ENCODE assay signal across 35 cellular contexts in genomic region chr10:26689394-26689793, GRCh38.
"Had no signal": no experiment of that assay in that cellular context is flagged by ENCODE, and none has a peak within 500 bp of the region (broad histone marks: within the 10 kb centered on the region; RNA-seq: fewer than 3 reads in every experiment).

No MANE protein-coding gene starts in this region.

- H3K27ac Mint-ChIP-seq: activated B cell treated with CpG ODN at 0.5 μM for 24 hours; activated CD4-positive, alpha-beta memory T cell treated with anti-CD3 and anti-CD28 coated beads for 36 hours; activated naive CD4-positive, alpha-beta T cell treated with anti-CD3 and anti-CD28 coated beads for 36 hours; activated naive CD4-positive, alpha-beta T cell treated with anti-CD3 and anti-CD28 coated beads, Interleukin-2, amount 50 U/mL, for 72 hours; activated T-helper 1 cell treated with anti-CD3 and anti-CD28 coated beads, Interleukin-12 subunit alpha, Interleukin-12 subunit beta, Interleukin-2, Interleukin-4 antibody, amounts not matched to agents 30 ng/mL and 10 ng/mL and 1 ng/mL, durations not matched to agents 14 hours and 24 hours and 36 hours had no signal

- DNase-seq: activated B cell treated with CpG ODN at 0.5 μM for 24 hours; activated CD4-positive, alpha-beta memory T cell treated with anti-CD3 and anti-CD28 coated beads for 36 hours; activated CD4-positive, alpha-beta T cell treated with anti-CD3 and anti-CD28 coated beads for 4 hours; activated CD4-positive, CD25-positive, alpha-beta regulatory T cell treated with anti-CD3 and anti-CD28 coated beads, Interleukin-2, amount 50 U/mL, for 72 hours; activated CD8-positive, alpha-beta memory T cell treated with anti-CD3 and anti-CD28 coated beads, Interleukin-2, amount 50 U/mL, for 4 hours; activated gamma-delta T cell treated with Interleukin-2 at 50 U/mL for 16 hours; activated naive CD4-positive, alpha-beta T cell treated with anti-CD3 and anti-CD28 coated beads for 36 hours; activated T-cell treated with anti-CD3 and anti-CD28 coated beads for 4 hours; activated T-cell treated with anti-CD3 and anti-CD28 coated beads, Interleukin-2, amount 50 U/mL, for 4 hours; adrenal gland; body of pancreas; colonic mucosa; MG63; NCI-H1048; NCI-H1105 treated with DMSO at 0.1 percent for 48 hours; NCI-H1436 treated with DMSO at 0.1 percent for 48 hours; NCI-H1694 treated with DMSO at 0.1 percent for 48 hours; NCI-H2029; NCI-H345; NCI-H510A; NCI-H526; NCI-H748 treated with DMSO at 0.1 percent for 48 hours; NK-92 treated with Interleukin-12 subunit alpha and Interleukin-12 subunit beta, amount 100 ng/mL, for 24 hours; PC-9; SIG-M5; T-cell; T-helper 2 cell; T-helper 9 cell had no signal

- H3K4me1 ChIP-seq: adrenal gland, body of pancreas, breast epithelium, colonic mucosa had no signal

- H3K27me3 ChIP-seq: adrenal gland, body of pancreas, breast epithelium, colonic mucosa had no signal

- H3K27ac ChIP-seq: adrenal gland, body of pancreas, breast epithelium, colonic mucosa, PC-9, RWPE1, VCaP had no signal

- H3K4me3 ChIP-seq: adrenal gland, body of pancreas, breast epithelium, colonic mucosa, MG63, PC-9 had no signal

- H3K9me3 Mint-ChIP-seq: activated B cell treated with CpG ODN at 0.5 μM for 24 hours; activated CD4-positive, alpha-beta memory T cell treated with anti-CD3 and anti-CD28 coated beads for 36 hours; activated naive CD4-positive, alpha-beta T cell treated with anti-CD3 and anti-CD28 coated beads, Interleukin-2, amount 50 U/mL, for 72 hours; activated T-cell treated with anti-CD3 and anti-CD28 coated beads, Interleukin-2, amount 50 U/mL, for 4 hours; activated T-helper 1 cell treated with anti-CD3 and anti-CD28 coated beads, Interleukin-12 subunit alpha, Interleukin-12 subunit beta, Interleukin-2, Interleukin-4 antibody, amounts not matched to agents 30 ng/mL and 10 ng/mL and 1 ng/mL, durations not matched to agents 14 hours and 24 hours and 36 hours had no signal

- ATAC-seq: activated naive CD4-positive, alpha-beta T cell treated with anti-CD3 and anti-CD28 coated beads, Interleukin-2, amount 50 U/mL, for 72 hours; activated T-cell treated with anti-CD3 and anti-CD28 coated beads, Interleukin-2, amount 50 U/mL, for 4 hours; body of pancreas; Right ventricle myocardium inferior; SK-N-SH treated with all-trans-retinoic acid at 6 μM for 48 hours had no signal

- H3K36me3 Mint-ChIP-seq: activated CD4-positive, alpha-beta memory T cell treated with anti-CD3 and anti-CD28 coated beads for 36 hours; activated naive CD4-positive, alpha-beta T cell treated with anti-CD3 and anti-CD28 coated beads, Interleukin-2, amount 50 U/mL, for 72 hours; T-cell had no signal

- H3K9me3 ChIP-seq: adrenal gland, body of pancreas, breast epithelium, colonic mucosa, MG63 had no signal

- H3K4me3 Mint-ChIP-seq: activated B cell treated with CpG ODN at 0.5 μM for 24 hours; activated CD4-positive, alpha-beta memory T cell treated with anti-CD3 and anti-CD28 coated beads for 36 hours; activated naive CD4-positive, alpha-beta T cell treated with anti-CD3 and anti-CD28 coated beads for 36 hours; activated T-cell treated with anti-CD3 and anti-CD28 coated beads, Interleukin-2, amount 50 U/mL, for 4 hours; activated T-helper 1 cell treated with anti-CD3 and anti-CD28 coated beads, Interleukin-12 subunit alpha, Interleukin-12 subunit beta, Interleukin-2, Interleukin-4 antibody, amounts not matched to agents 30 ng/mL and 10 ng/mL and 1 ng/mL, durations not matched to agents 14 hours and 24 hours and 36 hours had no signal

- H3K36me3 ChIP-seq: adrenal gland, breast epithelium, colonic mucosa, MG63 had no signal
